In the genomic region with DNA sequence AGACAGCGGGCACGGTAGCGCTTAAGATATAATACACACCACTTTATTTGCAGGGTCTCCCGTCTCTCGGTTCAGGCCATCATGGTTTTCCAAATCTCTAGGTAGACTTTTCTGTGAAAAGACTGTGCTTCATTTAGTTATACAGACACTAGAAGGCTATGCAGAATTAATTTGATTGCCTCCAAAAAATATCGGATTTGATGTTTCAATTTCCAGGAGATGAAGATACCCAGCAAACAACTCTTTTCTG, we compare ENCODE assay signal across 2 cellular contexts.
TF ChIP-seq lines count a peak whose summit lies in the region.

No MANE protein-coding gene starts in this region.

TF ChIP-seq in HEK293, 187 proteins besides CTCF, POLR2A, EP300 and RAD21 (continued from another document):
- TF ChIP-seq, protein P1, sequence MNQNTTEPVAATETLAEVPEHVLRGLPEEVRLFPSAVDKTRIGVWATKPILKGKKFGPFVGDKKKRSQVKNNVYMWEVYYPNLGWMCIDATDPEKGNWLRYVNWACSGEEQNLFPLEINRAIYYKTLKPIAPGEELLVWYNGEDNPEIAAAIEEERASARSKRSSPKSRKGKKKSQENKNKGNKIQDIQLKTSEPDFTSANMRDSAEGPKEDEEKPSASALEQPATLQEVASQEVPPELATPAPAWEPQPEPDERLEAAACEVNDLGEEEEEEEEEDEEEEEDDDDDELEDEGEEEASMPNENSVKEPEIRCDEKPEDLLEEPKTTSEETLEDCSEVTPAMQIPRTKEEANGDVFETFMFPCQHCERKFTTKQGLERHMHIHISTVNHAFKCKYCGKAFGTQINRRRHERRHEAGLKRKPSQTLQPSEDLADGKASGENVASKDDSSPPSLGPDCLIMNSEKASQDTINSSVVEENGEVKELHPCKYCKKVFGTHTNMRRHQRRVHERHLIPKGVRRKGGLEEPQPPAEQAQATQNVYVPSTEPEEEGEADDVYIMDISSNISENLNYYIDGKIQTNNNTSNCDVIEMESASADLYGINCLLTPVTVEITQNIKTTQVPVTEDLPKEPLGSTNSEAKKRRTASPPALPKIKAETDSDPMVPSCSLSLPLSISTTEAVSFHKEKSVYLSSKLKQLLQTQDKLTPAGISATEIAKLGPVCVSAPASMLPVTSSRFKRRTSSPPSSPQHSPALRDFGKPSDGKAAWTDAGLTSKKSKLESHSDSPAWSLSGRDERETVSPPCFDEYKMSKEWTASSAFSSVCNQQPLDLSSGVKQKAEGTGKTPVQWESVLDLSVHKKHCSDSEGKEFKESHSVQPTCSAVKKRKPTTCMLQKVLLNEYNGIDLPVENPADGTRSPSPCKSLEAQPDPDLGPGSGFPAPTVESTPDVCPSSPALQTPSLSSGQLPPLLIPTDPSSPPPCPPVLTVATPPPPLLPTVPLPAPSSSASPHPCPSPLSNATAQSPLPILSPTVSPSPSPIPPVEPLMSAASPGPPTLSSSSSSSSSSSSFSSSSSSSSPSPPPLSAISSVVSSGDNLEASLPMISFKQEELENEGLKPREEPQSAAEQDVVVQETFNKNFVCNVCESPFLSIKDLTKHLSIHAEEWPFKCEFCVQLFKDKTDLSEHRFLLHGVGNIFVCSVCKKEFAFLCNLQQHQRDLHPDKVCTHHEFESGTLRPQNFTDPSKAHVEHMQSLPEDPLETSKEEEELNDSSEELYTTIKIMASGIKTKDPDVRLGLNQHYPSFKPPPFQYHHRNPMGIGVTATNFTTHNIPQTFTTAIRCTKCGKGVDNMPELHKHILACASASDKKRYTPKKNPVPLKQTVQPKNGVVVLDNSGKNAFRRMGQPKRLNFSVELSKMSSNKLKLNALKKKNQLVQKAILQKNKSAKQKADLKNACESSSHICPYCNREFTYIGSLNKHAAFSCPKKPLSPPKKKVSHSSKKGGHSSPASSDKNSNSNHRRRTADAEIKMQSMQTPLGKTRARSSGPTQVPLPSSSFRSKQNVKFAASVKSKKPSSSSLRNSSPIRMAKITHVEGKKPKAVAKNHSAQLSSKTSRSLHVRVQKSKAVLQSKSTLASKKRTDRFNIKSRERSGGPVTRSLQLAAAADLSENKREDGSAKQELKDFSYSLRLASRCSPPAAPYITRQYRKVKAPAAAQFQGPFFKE (tag by site-specific recombination; IDR thresholded peaks at IDR 0.05; ENCODE audit: borderline replicate concordance) = no peak
- TF ChIP-seq, protein P2, sequence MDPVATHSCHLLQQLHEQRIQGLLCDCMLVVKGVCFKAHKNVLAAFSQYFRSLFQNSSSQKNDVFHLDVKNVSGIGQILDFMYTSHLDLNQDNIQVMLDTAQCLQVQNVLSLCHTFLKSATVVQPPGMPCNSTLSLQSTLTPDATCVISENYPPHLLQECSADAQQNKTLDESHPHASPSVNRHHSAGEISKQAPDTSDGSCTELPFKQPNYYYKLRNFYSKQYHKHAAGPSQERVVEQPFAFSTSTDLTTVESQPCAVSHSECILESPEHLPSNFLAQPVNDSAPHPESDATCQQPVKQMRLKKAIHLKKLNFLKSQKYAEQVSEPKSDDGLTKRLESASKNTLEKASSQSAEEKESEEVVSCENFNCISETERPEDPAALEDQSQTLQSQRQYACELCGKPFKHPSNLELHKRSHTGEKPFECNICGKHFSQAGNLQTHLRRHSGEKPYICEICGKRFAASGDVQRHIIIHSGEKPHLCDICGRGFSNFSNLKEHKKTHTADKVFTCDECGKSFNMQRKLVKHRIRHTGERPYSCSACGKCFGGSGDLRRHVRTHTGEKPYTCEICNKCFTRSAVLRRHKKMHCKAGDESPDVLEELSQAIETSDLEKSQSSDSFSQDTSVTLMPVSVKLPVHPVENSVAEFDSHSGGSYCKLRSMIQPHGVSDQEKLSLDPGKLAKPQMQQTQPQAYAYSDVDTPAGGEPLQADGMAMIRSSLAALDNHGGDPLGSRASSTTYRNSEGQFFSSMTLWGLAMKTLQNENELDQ (tag by site-specific recombination; IDR thresholded peaks at IDR 0.05; ENCODE audit: low read depth) = no peak
- TF ChIP-seq ZNF626 (tag by site-specific recombination; IDR thresholded peaks at IDR 0.05) (no peak), ZNF555 (tag by site-specific recombination; conservative IDR thresholded peaks at IDR 0.05) (no peak)
- TF ChIP-seq, protein P3, sequence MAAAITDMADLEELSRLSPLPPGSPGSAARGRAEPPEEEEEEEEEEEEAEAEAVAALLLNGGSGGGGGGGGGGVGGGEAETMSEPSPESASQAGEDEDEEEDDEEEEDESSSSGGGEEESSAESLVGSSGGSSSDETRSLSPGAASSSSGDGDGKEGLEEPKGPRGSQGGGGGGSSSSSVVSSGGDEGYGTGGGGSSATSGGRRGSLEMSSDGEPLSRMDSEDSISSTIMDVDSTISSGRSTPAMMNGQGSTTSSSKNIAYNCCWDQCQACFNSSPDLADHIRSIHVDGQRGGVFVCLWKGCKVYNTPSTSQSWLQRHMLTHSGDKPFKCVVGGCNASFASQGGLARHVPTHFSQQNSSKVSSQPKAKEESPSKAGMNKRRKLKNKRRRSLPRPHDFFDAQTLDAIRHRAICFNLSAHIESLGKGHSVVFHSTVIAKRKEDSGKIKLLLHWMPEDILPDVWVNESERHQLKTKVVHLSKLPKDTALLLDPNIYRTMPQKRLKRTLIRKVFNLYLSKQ (tag by site-specific recombination; IDR thresholded peaks at IDR 0.05; ENCODE audit: borderline replicate concordance) = no peak
TF ChIP-seq in HEK293: peak in this region for 0.

TF ChIP-seq in liver, 16 proteins besides CTCF, POLR2A, EP300 and RAD21 (continued from another document):
- TF ChIP-seq, protein P4, sequence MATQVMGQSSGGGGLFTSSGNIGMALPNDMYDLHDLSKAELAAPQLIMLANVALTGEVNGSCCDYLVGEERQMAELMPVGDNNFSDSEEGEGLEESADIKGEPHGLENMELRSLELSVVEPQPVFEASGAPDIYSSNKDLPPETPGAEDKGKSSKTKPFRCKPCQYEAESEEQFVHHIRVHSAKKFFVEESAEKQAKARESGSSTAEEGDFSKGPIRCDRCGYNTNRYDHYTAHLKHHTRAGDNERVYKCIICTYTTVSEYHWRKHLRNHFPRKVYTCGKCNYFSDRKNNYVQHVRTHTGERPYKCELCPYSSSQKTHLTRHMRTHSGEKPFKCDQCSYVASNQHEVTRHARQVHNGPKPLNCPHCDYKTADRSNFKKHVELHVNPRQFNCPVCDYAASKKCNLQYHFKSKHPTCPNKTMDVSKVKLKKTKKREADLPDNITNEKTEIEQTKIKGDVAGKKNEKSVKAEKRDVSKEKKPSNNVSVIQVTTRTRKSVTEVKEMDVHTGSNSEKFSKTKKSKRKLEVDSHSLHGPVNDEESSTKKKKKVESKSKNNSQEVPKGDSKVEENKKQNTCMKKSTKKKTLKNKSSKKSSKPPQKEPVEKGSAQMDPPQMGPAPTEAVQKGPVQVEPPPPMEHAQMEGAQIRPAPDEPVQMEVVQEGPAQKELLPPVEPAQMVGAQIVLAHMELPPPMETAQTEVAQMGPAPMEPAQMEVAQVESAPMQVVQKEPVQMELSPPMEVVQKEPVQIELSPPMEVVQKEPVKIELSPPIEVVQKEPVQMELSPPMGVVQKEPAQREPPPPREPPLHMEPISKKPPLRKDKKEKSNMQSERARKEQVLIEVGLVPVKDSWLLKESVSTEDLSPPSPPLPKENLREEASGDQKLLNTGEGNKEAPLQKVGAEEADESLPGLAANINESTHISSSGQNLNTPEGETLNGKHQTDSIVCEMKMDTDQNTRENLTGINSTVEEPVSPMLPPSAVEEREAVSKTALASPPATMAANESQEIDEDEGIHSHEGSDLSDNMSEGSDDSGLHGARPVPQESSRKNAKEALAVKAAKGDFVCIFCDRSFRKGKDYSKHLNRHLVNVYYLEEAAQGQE (IDR thresholded peaks at IDR 0.05) = no peak
- TF ChIP-seq RXRA (IDR thresholded peaks at IDR 0.05) = no peak
- no peak for TF ChIP-seq NR2F2 (IDR thresholded peaks at IDR 0.05)
- TF ChIP-seq HNF4G (IDR thresholded peaks at IDR 0.05) = no peak
- no peak for TF ChIP-seq HNF4A (conservative IDR thresholded peaks at IDR 0.05)
- no peak for TF ChIP-seq SP1 (IDR thresholded peaks at IDR 0.05)
- TF ChIP-seq YY1 (IDR thresholded peaks at IDR 0.05) = no peak
- TF ChIP-seq, protein P5, sequence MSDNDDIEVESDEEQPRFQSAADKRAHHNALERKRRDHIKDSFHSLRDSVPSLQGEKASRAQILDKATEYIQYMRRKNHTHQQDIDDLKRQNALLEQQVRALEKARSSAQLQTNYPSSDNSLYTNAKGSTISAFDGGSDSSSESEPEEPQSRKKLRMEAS (IDR thresholded peaks at IDR 0.05) = no peak
